In genomic region chr5:54309237-54309636, GRCh38 we compare ENCODE assay signal across 8 cellular contexts. TPM values are rescaled to one million over a fixed set of nuclear protein-coding genes. Genes with fewer than 3 reads are reported as not detected.
DNase-seq lines count a peak whose midpoint lies in the region; ATAC-seq and TF ChIP-seq lines count a peak whose summit lies in the region.

No MANE protein-coding gene starts in this region.

- H3K9ac ChIP-seq in HUES64 (ENCODE audit: low read depth, low read length) = peak overlapping the region; percentile 84; the same call in 1 of the 2 replicates

- WGBS in HUES64 = 20% methylated on average over 10 of the region's 10 CpGs
- WGBS in upper lobe of left lung, 2 donors = 19 to 20% methylated on average over 10 of the region's 10 CpGs

- no peak for TF ChIP-seq POLR2A in upper lobe of left lung (IDR thresholded peaks at IDR 0.05)

- DNase-seq in BJ (ENCODE audit: low read depth) (no peak), lower lobe of right lung (no peak), upper lobe of left lung (no peak), NCI-H226 (no peak), glomerular visceral epithelial cell (ENCODE audit: extremely low spot score) (no peak), iPS-NIHi11 (ENCODE audit: low spot score) (no peak)

- H3K9me3 ChIP-seq in HUES64 (ENCODE audit: insufficient read depth, low read depth, low read length) (no peaks in the 10 kb centered on the region), lower lobe of right lung (no peaks in the 10 kb centered on the region), upper lobe of left lung (no peaks in the 10 kb centered on the region)

- no peaks in the 10 kb centered on the region for H3K9me3 Mint-ChIP-seq in brain

- intact Hi-C loops in lower lobe of right lung (cut with DNase I) = no loop called here

- H3K4me3 ChIP-seq in BJ (ENCODE audit: low read depth, low read length) = peak overlapping the region; percentile 91
- H3K4me3 ChIP-seq in HUES64 (ENCODE audit: low read length) = peak overlapping the region; percentile 88
- H3K4me3 ChIP-seq in lower lobe of right lung = peak overlapping the region; percentile 86
- peak overlapping the region in 3 of 4 donors; percentile 72 to 89 (median 73) for H3K4me3 ChIP-seq in upper lobe of left lung

- no peak for TF ChIP-seq CTCF in BJ (IDR thresholded peaks at IDR 0.05; ENCODE audit: insufficient read depth, low read depth, low read length)
- no peak for TF ChIP-seq CTCF in brain (conservative IDR thresholded peaks at IDR 0.05)
- TF ChIP-seq CTCF in lower lobe of right lung (IDR thresholded peaks at IDR 0.05) = no peak
- no peak for TF ChIP-seq CTCF in upper lobe of left lung (IDR thresholded peaks at IDR 0.05)

- H3K36me3 ChIP-seq in BJ (ENCODE audit: control insufficient read depth, insufficient read depth, low read length) = no peaks in the 10 kb centered on the region
- no peaks in the 10 kb centered on the region for H3K36me3 ChIP-seq in HUES64 (ENCODE audit: insufficient read depth, low read length)
- no peaks in the 10 kb centered on the region for H3K36me3 ChIP-seq in lower lobe of right lung
- H3K36me3 ChIP-seq in upper lobe of left lung = no peaks in the 10 kb centered on the region

- H3K4me1 Mint-ChIP-seq in brain = peaks cover 43% of the 10 kb centered on the region

- H3K27me3 ChIP-seq in BJ (ENCODE audit: control insufficient read depth, insufficient read depth, low read length) (no peaks in the 10 kb centered on the region), HUES64 (ENCODE audit: insufficient read depth, low read length) (peaks cover 40% of the 10 kb centered on the region), lower lobe of right lung (ENCODE audit: low read depth) (no peaks in the 10 kb centered on the region), upper lobe of left lung (no peaks in the 10 kb centered on the region)

- peak overlapping the region; percentile 91 to 99 (median 94) for H3K4me3 Mint-ChIP-seq in brain

- peaks cover 33% of the 10 kb centered on the region for H3K27me3 Mint-ChIP-seq in brain

- CTCF ChIA-PET in BJ (lab: Yijun Ruan, JAX) = interaction anchor here (0.5 to 1.2 kb wide), 5 partner anchors 8 to 120 kb away, joined by 3 to 9 read pairs (median 3); no protein-coding TSS in a partner anchor

- no peaks in the 10 kb centered on the region for H3K36me3 Mint-ChIP-seq in brain

- no peak for TF ChIP-seq EP300 in upper lobe of left lung (IDR thresholded peaks at IDR 0.05)

- H3K4me1 ChIP-seq in HUES64 (ENCODE audit: insufficient read depth, low read length) (peaks cover 20% of the 10 kb centered on the region), lower lobe of right lung (peaks cover 21% of the 10 kb centered on the region), upper lobe of left lung (peaks cover 9 to 24% (median 22%) of the 10 kb centered on the region in 4 donors)

- ATAC-seq in lower lobe of right lung = no peak
- no peak for ATAC-seq in upper lobe of left lung (ENCODE audit: low FRiP score in 2 of 2)

- POLR2A ChIA-PET in BJ (lab: Charles Lee) = no interaction called here

- H3K27ac Mint-ChIP-seq in brain = peak overlapping the region; percentile 81 to 99 (median 98)

- H3K27ac ChIP-seq in HUES64 (ENCODE audit: low read depth, low read length) (no peak overlapping the region), lower lobe of right lung (peak overlapping the region; percentile 87), upper lobe of left lung (peak overlapping the region in 1 of 4 donors; percentile 83)

RNA-seq across cellular contexts. Expression of gene ARL15, which starts 1.1 kb away (rescaled TPM):
- polyA plus RNA-seq in BJ (2011; rRNA removed) = 11.9 and 16.0 TPM in 2 replicates
- 17.1 and 30.0 TPM in 2 replicates for polyA minus RNA-seq in BJ (2011; rRNA and poly(A)+ RNA removed)
- polyA plus RNA-seq in HUES64 (2013, experiment 1 of 2) = 12.3 TPM
- 14.6 TPM for polyA plus RNA-seq in HUES64 (2013, experiment 2 of 2)
- 37.8 TPM for polyA plus RNA-seq in brain (ENCODE audit: insufficient read depth, low read depth, low replicate concordance)
- 30.8 TPM for total RNA-seq in lower lobe of right lung
- 10 to 100 TPM in 5 of 6 donors, 1 to 10 TPM in 1; 6.7 to 36.4 (median 20.7) TPM for total RNA-seq in upper lobe of left lung
